ENCODE assay signal across 8 cellular contexts in the genomic region with DNA sequence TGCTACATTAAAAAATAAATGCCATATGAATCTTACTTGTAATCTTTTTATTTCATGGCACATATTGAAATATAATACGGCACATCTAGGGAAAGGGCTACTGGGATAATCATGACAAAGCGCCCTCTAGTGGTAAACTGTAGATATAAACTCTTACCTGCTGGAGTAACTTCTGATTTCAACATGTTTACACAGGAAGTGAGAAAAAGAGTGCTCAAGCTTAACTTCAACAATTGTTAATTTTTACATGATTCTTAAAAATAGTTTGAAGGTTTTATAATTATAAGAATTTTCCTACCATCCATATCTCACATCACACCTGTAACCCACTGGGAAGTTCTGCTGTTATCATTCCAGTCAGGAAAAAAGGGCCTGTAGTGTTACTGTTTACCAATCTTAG. TPM values are rescaled to one million over a fixed set of nuclear protein-coding genes. Genes with fewer than 3 reads are reported as not detected.
DNase-seq lines count a peak whose midpoint lies in the region; ATAC-seq, FAIRE-seq and TF ChIP-seq lines count a peak whose summit lies in the region.

No MANE protein-coding gene starts in this region.

- peaks cover 15% of the 10 kb centered on the region for H3K4me1 Mint-ChIP-seq in CD14-positive monocyte
- H3K4me1 Mint-ChIP-seq in natural killer cell, result peaks cover 15 to 18% of the 10 kb centered on the region in 2 donors

- no peaks in the 10 kb centered on the region for H3K36me3 ChIP-seq in H1 (ENCODE audit: control insufficient read depth in 2 of 4, insufficient read depth in 4 of 4, low read length in 3 of 4)

- CTCF ChIA-PET in H1 (lab: Charles Lee; ENCODE audit: partially characterized antibody), result interaction anchor here (0.6 to 4.9 kb wide), 23 partner anchors 8 to 713 kb away, joined by 3 to 38 read pairs (median 5); no protein-coding TSS in a partner anchor

- no peak overlapping the region for H3K27ac ChIP-seq in H1 (ENCODE audit: low read depth, low read length)

- peak; percentile 19 for FAIRE-seq in H1 (lab: Jason Lieb, UNC)

- no peak overlapping the region for H2AFZ ChIP-seq in H1 (ENCODE audit: low read length)

- no peak overlapping the region for H4K8ac ChIP-seq in H1 (ENCODE audit: extremely low read depth, insufficient read depth, low read length)

- WGBS in H1 (ENCODE audit: extremely low coverage in 1 of 2, insufficient coverage in 1 of 2, insufficient read length in 1 of 2, insufficient replicate concordance in 2 of 2, low coverage in 1 of 2, low lambda C conversion rate in 2 of 2, missing lambda C conversion rate in 1 of 2), 2 experiments, result 36% methylated on average over 2 of the region's 2 CpGs; no CpG with 5 or more reads in 1 of the 2 experiments

- DNase-seq in CD14-positive monocyte (ENCODE audit: low spot score) (no peak), NAMALWA (ENCODE audit: low spot score) (peak; percentile 86), RPMI8226 (peak; percentile 77), H1 (ENCODE audit: low read depth in 1 of 2, low spot score in 2 of 2) (no peak), natural killer cell (no peak)
- no peak for DNase-seq in activated CD4-positive, CD25-positive, alpha-beta regulatory T cell treated with anti-CD3 and anti-CD28 coated beads, Interleukin-2, amount 50 U/mL, for 72 hours

- H3K27ac Mint-ChIP-seq in CD14-positive monocyte (peak overlapping the region in 1 of 7 donors; percentile 35), natural killer cell (no peak overlapping the region)

- H2BK15ac ChIP-seq in H1 (ENCODE audit: low read length), result no peak overlapping the region

- no peak overlapping the region for H2AK5ac ChIP-seq in H1 (ENCODE audit: low read depth, low read length)

- no peak overlapping the region for H3K56ac ChIP-seq in H1 (replicated peaks; ENCODE audit: insufficient read length, low read depth, low read length)

- H3K36me3 Mint-ChIP-seq in CD14-positive monocyte (no peaks in the 10 kb centered on the region), natural killer cell (no peaks in the 10 kb centered on the region)

- ATAC-seq in GM18868 (IDR thresholded peaks at IDR 0.05; ENCODE audit: unreplicated experiment) (peak; percentile 23), natural killer cell (no peak), HG02763 (IDR thresholded peaks at IDR 0.05; ENCODE audit: unreplicated experiment) (no peak)

- H3K4ac ChIP-seq in H1 (replicated peaks; ENCODE audit: insufficient read length, low read depth, low read length), result no peak overlapping the region

- H3K23ac ChIP-seq in H1 (ENCODE audit: insufficient read length), result no peak overlapping the region

- H2BK12ac ChIP-seq in H1 (ENCODE audit: low read depth, low read length), result no peak overlapping the region

- H3K9ac ChIP-seq in H1 (replicated peaks in 1 of 4; ENCODE audit: extremely low read depth in 1 of 4, low read depth in 3 of 4, low read length in 3 of 4), result no peak overlapping the region

- H3K79me1 ChIP-seq in H1 (ENCODE audit: low read depth, low read length), result no peaks in the 10 kb centered on the region; the same call in 1 of the 2 replicates

- H3K9me3 Mint-ChIP-seq in CD14-positive monocyte, result no peaks in the 10 kb centered on the region
- no peaks in the 10 kb centered on the region for H3K9me3 Mint-ChIP-seq in natural killer cell

- no peak for TF ChIP-seq POLR2A in H1 (IDR thresholded peaks at IDR 0.05; ENCODE audit: control extremely low read depth in 1 of 2, low read depth in 2 of 2, low read length in 2 of 2)

- no peaks in the 10 kb centered on the region for H3K9me3 ChIP-seq in H1 (ENCODE audit: insufficient read depth in 2 of 2, low read depth in 1 of 2, low read length in 1 of 2)

- H3K23me2 ChIP-seq in H1 (ENCODE audit: low read depth, low read length), result peaks cover 4% of the 10 kb centered on the region; the same call in 1 of the 2 replicates

- TF ChIP-seq RAD21 in H1 (IDR thresholded peaks at IDR 0.05 in 1 of 2, conservative IDR thresholded peaks at IDR 0.05 in 1 of 2; ENCODE audit: low read depth in 2 of 2, low read length in 2 of 2), result peak; percentile 46 to 50; a peak in 3 of 4 replicates

- H3K4me3 Mint-ChIP-seq in CD14-positive monocyte, result no peak overlapping the region
- no peak overlapping the region for H3K4me3 Mint-ChIP-seq in natural killer cell

- H4K91ac ChIP-seq in H1 (replicated peaks; ENCODE audit: insufficient read length, low read length), result no peak overlapping the region

- no peak overlapping the region for H2BK5ac ChIP-seq in H1 (ENCODE audit: low read depth, low read length)

- intact Hi-C loops in CD14-positive monocyte (cut with micrococcal nuclease), result loop anchor here in 1 of 2 donors (10.0 kb wide), 1 partner anchor 704 kb away; a partner anchor contains a TSS
- intact Hi-C loops in natural killer cell (cut with micrococcal nuclease), result loop anchor here (10.0 kb wide), 1 partner anchor 324 kb away; no protein-coding TSS in a partner anchor

- no peak overlapping the region for H4K5ac ChIP-seq in H1 (ENCODE audit: insufficient read length, low read depth, low read length)

- no peak overlapping the region for H3K14ac ChIP-seq in H1 (ENCODE audit: insufficient read length)

- H3K18ac ChIP-seq in H1 (ENCODE audit: extremely low read depth, low read length), result no peak overlapping the region

- peaks cover 0 to 11% (median 7%) of the 10 kb centered on the region in 3 donors for H3K27me3 Mint-ChIP-seq in CD14-positive monocyte (ENCODE audit: low read depth in 3 of 3)
- peaks cover 3 to 21% of the 10 kb centered on the region in 2 donors for H3K27me3 Mint-ChIP-seq in natural killer cell (ENCODE audit: low read depth in 2 of 2)

- no peak overlapping the region for H2BK20ac ChIP-seq in H1 (ENCODE audit: low read length)

- no peaks in the 10 kb centered on the region for H3K4me1 ChIP-seq in H1 (replicated peaks in 1 of 4; ENCODE audit: control insufficient read depth in 3 of 4, insufficient read depth in 4 of 4, low read length in 3 of 4)

- POLR2A ChIA-PET in H1 (lab: Charles Lee; ENCODE audit: partially characterized antibody), result no interaction called here

- H3K4me3 ChIP-seq in H1 (ENCODE audit: extremely low read depth in 1 of 4, insufficient read depth in 2 of 4, low read depth in 3 of 4, low read length in 4 of 4), result no peak overlapping the region

- no peak for TF ChIP-seq EP300 in H1 (IDR thresholded peaks at IDR 0.05; ENCODE audit: borderline replicate concordance in 1 of 2, low read depth in 2 of 2, low read length in 2 of 2)

- no peaks in the 10 kb centered on the region for H3K27me3 ChIP-seq in H1 (replicated peaks in 1 of 4; ENCODE audit: control insufficient read depth in 3 of 4, extremely low read depth in 1 of 4, insufficient read depth in 3 of 4, low read length in 3 of 4)

- TF ChIP-seq CTCF in CD14-positive monocyte (IDR thresholded peaks at IDR 0.05), result peak; percentile 91
- TF ChIP-seq CTCF in H1 (IDR thresholded peaks at IDR 0.05; ENCODE audit: control extremely low read depth in 1 of 3, insufficient read depth in 1 of 3, low read depth in 1 of 3, low read length in 3 of 3), result peak in 2 of 3 experiments; percentile 34 to 60; a peak in 2 of 4 replicates
- TF ChIP-seq CTCF in natural killer cell (IDR thresholded peaks at IDR 0.05), result peak; percentile 95

- peaks cover 0 to 7% of the 10 kb centered on the region in 2 experiments; a peak in 1 of 4 replicates for H3K79me2 ChIP-seq in H1 (ENCODE audit: control insufficient read depth in 1 of 2, insufficient read depth in 2 of 2, low read length in 2 of 2)

- H3K4me2 ChIP-seq in H1 (ENCODE audit: insufficient read depth in 1 of 2, low read depth in 2 of 2, low read length in 2 of 2), result no peak overlapping the region

- H4K20me1 ChIP-seq in H1 (replicated peaks in 1 of 2; ENCODE audit: control insufficient read depth in 1 of 2, insufficient read depth in 2 of 2, low read length in 2 of 2), result no peaks in the 10 kb centered on the region

- H2BK120ac ChIP-seq in H1 (replicated peaks; ENCODE audit: low read depth, low read length), result no peak overlapping the region

TF ChIP-seq in H1, 55 proteins besides CTCF, POLR2A, EP300 and RAD21 (continues in another document):
- TF ChIP-seq EGR1 (IDR thresholded peaks at IDR 0.05; ENCODE audit: borderline replicate concordance, low read depth, low read length) (no peak), PHF8 (conservative IDR thresholded peaks at IDR 0.05; ENCODE audit: low read depth, low read length) (no peak), SRF (IDR thresholded peaks at IDR 0.05; ENCODE audit: low read depth, low read length) (no peak), KDM5A (IDR thresholded peaks at IDR 0.05; ENCODE audit: low read length) (no peak), SIRT6 (IDR thresholded peaks at IDR 0.05; ENCODE audit: low read length) (no peak), TCF12 (IDR thresholded peaks at IDR 0.05; ENCODE audit: low read depth, low read length) (no peak), SAP30 (IDR thresholded peaks at IDR 0.05; ENCODE audit: insufficient read depth, insufficient replicate concordance, low read length) (no peak), RBBP5 (IDR thresholded peaks at IDR 0.05; ENCODE audit: borderline replicate concordance, low read depth, low read length) (no peak), YY1 (IDR thresholded peaks at IDR 0.05; ENCODE audit: low read depth, low read length) (no peak), CREB1 (IDR thresholded peaks at IDR 0.05) (no peak), CHD1 (IDR thresholded peaks at IDR 0.05; ENCODE audit: low read depth, low read length) (no peak)

RNA-seq across cellular contexts. Expression of a gene that starts 2.0 kb away (rescaled TPM):
- polyA plus RNA-seq in CD14-positive monocyte, result under 1 TPM in 1 of 2 donors, not detected in 1; 0.11 TPM
- not detected in 2 replicates for total RNA-seq in H1 (2021; fragmentation: NEBNext Ultra II Directional; extraction: Animal tissue kit (Norgen Biotek cat#: 25700))
- polyA plus RNA-seq in H1 (2011; rRNA removed), result not detected in 2 replicates
- polyA plus RNA-seq in H1 (2011; cell fraction: cytosol; rRNA removed), result not detected
- polyA plus RNA-seq in H1 (2011; cell fraction: nucleus; rRNA removed), result not detected
- polyA plus RNA-seq in H1 (2012, experiment 1 of 2), result not detected in 4 replicates
- not detected for polyA plus RNA-seq in H1 (2012, experiment 2 of 2)
- not detected for polyA plus RNA-seq in H1 (2013, experiment 1 of 2)
- polyA plus RNA-seq in H1 (2013, experiment 2 of 2), result not detected
- polyA minus RNA-seq in H1 (2011; rRNA and poly(A)+ RNA removed), result not detected in 2 replicates
- polyA minus RNA-seq in H1 (2011; cell fraction: cytosol; rRNA and poly(A)+ RNA removed), result not detected
- not detected for polyA minus RNA-seq in H1 (2011; cell fraction: nucleus; rRNA and poly(A)+ RNA removed)
- total RNA-seq in natural killer cell, result not detected

RNA-seq across cellular contexts. Expression of a gene that starts 3.9 kb away (rescaled TPM):
- polyA plus RNA-seq in CD14-positive monocyte, result 10 to 100 TPM in 1 of 2 donors, 1 to 10 TPM in 1; 7.6 to 12.6 TPM
- total RNA-seq in H1 (2021; fragmentation: NEBNext Ultra II Directional; extraction: Animal tissue kit (Norgen Biotek cat#: 25700)), result 8.8 and 9.3 TPM in 2 replicates
- polyA plus RNA-seq in H1 (2011; rRNA removed), result 1.9 and 3.7 TPM in 2 replicates
- 4.2 TPM for polyA plus RNA-seq in H1 (2011; cell fraction: cytosol; rRNA removed)
- polyA plus RNA-seq in H1 (2011; cell fraction: nucleus; rRNA removed), result 5.9 TPM
- 3.6 to 7.2 TPM (median 4.5 TPM) in 4 replicates for polyA plus RNA-seq in H1 (2012, experiment 1 of 2)
- 0.31 TPM for polyA plus RNA-seq in H1 (2012, experiment 2 of 2)
- 4.7 TPM for polyA plus RNA-seq in H1 (2013, experiment 1 of 2)
- polyA plus RNA-seq in H1 (2013, experiment 2 of 2), result 4.5 TPM
- polyA minus RNA-seq in H1 (2011; rRNA and poly(A)+ RNA removed), result 18.1 and 39.1 TPM in 2 replicates
- polyA minus RNA-seq in H1 (2011; cell fraction: cytosol; rRNA and poly(A)+ RNA removed), result 9.3 TPM
- 43.2 TPM for polyA minus RNA-seq in H1 (2011; cell fraction: nucleus; rRNA and poly(A)+ RNA removed)
- total RNA-seq in natural killer cell, result 10 to 100 TPM; 29.0 to 32.8 (median 31.7) TPM

Comparison
In these comparisons a context has a peak if more than half of its experiments do, and no peak if none do; other contexts are left out.
1. DNase-seq: peak in NAMALWA (single experiment) and RPMI8226 (single experiment); none in CD14-positive monocyte (single experiment), H1 (0 of 2), natural killer cell (single experiment) and activated CD4-positive, CD25-positive, alpha-beta regulatory T cell treated with anti-CD3 and anti-CD28 coated beads, Interleukin-2, amount 50 U/mL, for 72 hours (single experiment).
2. Peak in every context shown above with its lines, with median percentiles within 50 percentile points of each other: CTCF ChIP-seq.